22 cellular contexts compared by ENCODE assay signal in genomic region chrX:45888518-45888917, GRCh38.
"Had no signal": no experiment of that assay in that cellular context is flagged by ENCODE, and none has a peak within 500 bp of the region (broad histone marks: within the 10 kb centered on the region; RNA-seq: fewer than 3 reads in every experiment).

No MANE protein-coding gene starts in this region.

- H3K9me3 ChIP-seq: esophagus muscularis mucosa, left lung, ovary, prostate gland, right atrium auricular region, upper lobe of left lung had no signal

- H3K4me1 ChIP-seq: esophagus muscularis mucosa, foreskin keratinocyte, left lung, prostate gland, right atrium auricular region, upper lobe of left lung had no signal

- DNase-seq: activated CD4-positive, alpha-beta T cell treated with anti-CD3 and anti-CD28 coated beads for 1 hour; activated CD4-positive, alpha-beta T cell treated with anti-CD3 and anti-CD28 coated beads, Interleukin-2, amount 50 U/mL, for 1 hour; activated CD8-positive, alpha-beta memory T cell treated with anti-CD3 and anti-CD28 coated beads for 24 hours; activated CD8-positive, alpha-beta memory T cell treated with anti-CD3 and anti-CD28 coated beads, Interleukin-2, amount 50 U/mL, for 4 hours; activated T-cell treated with anti-CD3 and anti-CD28 coated beads, Interleukin-2, amount 50 U/mL, for 24 hours; aorta; effector memory CD4-positive, alpha-beta T cell; foreskin keratinocyte; kidney glomerular epithelial cell; left lung; natural killer cell; ovary; stimulated activated CD4-positive, alpha-beta T cell treated with anti-CD3 and anti-CD28 coated beads, Interleukin-4, amount 100 ng/mL, for 4 hours; stimulated activated naive CD8-positive, alpha-beta T cell treated with anti-CD3 and anti-CD28 coated beads, Interleukin-15, Interleukin-2, amounts not matched to agents 100 U/mL and 50 U/mL, for 24 hours; T-helper 9 cell; upper lobe of left lung had no signal

- H3K36me3 ChIP-seq: esophagus muscularis mucosa, left lung, ovary, prostate gland, right atrium auricular region, upper lobe of left lung had no signal

- H3K4me3 ChIP-seq: esophagus muscularis mucosa, left lung, lung, ovary, prostate gland, right atrium auricular region, upper lobe of left lung had no signal

- H3K27ac ChIP-seq: esophagus muscularis mucosa, foreskin keratinocyte, left lung, ovary, prostate gland, right atrium auricular region, upper lobe of left lung had no signal

- H3K27me3 ChIP-seq: esophagus muscularis mucosa, foreskin keratinocyte, left lung, ovary, upper lobe of left lung had no signal

- ATAC-seq: activated naive CD4-positive, alpha-beta T cell treated with anti-CD3 and anti-CD28 coated beads, Interleukin-2, amount 50 U/mL, for 72 hours; activated T-helper 17 cell treated with anti-CD3 and anti-CD28 coated beads, Interleukin-2, amount 50 U/mL, for 72 hours; foreskin keratinocyte; left lung; natural killer cell; stimulated activated naive CD8-positive, alpha-beta T cell treated with anti-CD3 and anti-CD28 coated beads, Interleukin-15, Interleukin-2, amounts not matched to agents 100 U/mL and 50 U/mL, for 24 hours had no signal
